Comparison of ENCODE assay signal across 1 cellular context in the genomic region with DNA sequence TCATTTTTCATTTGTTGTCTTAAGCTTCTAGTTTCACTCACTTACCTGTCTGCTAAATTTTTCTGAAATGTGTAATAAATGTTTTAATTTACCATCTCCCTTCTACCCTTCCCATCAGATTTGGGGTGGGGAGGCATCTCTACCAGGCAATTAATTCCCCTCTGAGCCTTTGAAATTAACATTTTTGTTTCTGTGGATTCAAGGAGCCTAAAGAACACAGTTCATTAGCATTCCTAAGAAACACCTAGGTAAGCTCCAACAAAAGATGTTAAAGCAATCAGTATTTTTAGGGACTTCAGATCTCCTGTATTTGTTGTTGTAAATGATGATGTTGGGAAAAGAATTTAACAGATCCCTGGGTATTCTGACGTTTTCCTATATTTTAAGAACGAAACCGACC.
TF ChIP-seq lines count a peak whose summit lies in the region.

No MANE protein-coding gene starts in this region.

TF ChIP-seq in WTC11, 78 proteins besides CTCF, POLR2A, EP300 and RAD21 (continued from another document):
- TF ChIP-seq, protein P1, sequence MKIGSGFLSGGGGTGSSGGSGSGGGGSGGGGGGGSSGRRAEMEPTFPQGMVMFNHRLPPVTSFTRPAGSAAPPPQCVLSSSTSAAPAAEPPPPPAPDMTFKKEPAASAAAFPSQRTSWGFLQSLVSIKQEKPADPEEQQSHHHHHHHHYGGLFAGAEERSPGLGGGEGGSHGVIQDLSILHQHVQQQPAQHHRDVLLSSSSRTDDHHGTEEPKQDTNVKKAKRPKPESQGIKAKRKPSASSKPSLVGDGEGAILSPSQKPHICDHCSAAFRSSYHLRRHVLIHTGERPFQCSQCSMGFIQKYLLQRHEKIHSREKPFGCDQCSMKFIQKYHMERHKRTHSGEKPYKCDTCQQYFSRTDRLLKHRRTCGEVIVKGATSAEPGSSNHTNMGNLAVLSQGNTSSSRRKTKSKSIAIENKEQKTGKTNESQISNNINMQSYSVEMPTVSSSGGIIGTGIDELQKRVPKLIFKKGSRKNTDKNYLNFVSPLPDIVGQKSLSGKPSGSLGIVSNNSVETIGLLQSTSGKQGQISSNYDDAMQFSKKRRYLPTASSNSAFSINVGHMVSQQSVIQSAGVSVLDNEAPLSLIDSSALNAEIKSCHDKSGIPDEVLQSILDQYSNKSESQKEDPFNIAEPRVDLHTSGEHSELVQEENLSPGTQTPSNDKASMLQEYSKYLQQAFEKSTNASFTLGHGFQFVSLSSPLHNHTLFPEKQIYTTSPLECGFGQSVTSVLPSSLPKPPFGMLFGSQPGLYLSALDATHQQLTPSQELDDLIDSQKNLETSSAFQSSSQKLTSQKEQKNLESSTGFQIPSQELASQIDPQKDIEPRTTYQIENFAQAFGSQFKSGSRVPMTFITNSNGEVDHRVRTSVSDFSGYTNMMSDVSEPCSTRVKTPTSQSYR (CRISPR knock-in tag; IDR thresholded peaks at IDR 0.05), result no peak
- TF ChIP-seq RELA (CRISPR knock-in tag; IDR thresholded peaks at IDR 0.05; ENCODE audit: borderline replicate concordance), result no peak
- no peak for TF ChIP-seq CREM (CRISPR knock-in tag; IDR thresholded peaks at IDR 0.05)
- TF ChIP-seq RORB (CRISPR knock-in tag; IDR thresholded peaks at IDR 0.05), result no peak
- TF ChIP-seq NR3C1 (CRISPR knock-in tag; conservative IDR thresholded peaks at IDR 0.05; ENCODE audit: low read depth), result no peak
- TF ChIP-seq GTF2I (CRISPR knock-in tag; conservative IDR thresholded peaks at IDR 0.05), result no peak
- TF ChIP-seq ATF1 (CRISPR knock-in tag; IDR thresholded peaks at IDR 0.05), result no peak
- no peak for TF ChIP-seq ETV6 (CRISPR knock-in tag; IDR thresholded peaks at IDR 0.05)
- TF ChIP-seq, protein P2, sequence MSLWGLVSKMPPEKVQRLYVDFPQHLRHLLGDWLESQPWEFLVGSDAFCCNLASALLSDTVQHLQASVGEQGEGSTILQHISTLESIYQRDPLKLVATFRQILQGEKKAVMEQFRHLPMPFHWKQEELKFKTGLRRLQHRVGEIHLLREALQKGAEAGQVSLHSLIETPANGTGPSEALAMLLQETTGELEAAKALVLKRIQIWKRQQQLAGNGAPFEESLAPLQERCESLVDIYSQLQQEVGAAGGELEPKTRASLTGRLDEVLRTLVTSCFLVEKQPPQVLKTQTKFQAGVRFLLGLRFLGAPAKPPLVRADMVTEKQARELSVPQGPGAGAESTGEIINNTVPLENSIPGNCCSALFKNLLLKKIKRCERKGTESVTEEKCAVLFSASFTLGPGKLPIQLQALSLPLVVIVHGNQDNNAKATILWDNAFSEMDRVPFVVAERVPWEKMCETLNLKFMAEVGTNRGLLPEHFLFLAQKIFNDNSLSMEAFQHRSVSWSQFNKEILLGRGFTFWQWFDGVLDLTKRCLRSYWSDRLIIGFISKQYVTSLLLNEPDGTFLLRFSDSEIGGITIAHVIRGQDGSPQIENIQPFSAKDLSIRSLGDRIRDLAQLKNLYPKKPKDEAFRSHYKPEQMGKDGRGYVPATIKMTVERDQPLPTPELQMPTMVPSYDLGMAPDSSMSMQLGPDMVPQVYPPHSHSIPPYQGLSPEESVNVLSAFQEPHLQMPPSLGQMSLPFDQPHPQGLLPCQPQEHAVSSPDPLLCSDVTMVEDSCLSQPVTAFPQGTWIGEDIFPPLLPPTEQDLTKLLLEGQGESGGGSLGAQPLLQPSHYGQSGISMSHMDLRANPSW (CRISPR knock-in tag; conservative IDR thresholded peaks at IDR 0.05; ENCODE audit: low read depth), result no peak
- TF ChIP-seq, protein P3, sequence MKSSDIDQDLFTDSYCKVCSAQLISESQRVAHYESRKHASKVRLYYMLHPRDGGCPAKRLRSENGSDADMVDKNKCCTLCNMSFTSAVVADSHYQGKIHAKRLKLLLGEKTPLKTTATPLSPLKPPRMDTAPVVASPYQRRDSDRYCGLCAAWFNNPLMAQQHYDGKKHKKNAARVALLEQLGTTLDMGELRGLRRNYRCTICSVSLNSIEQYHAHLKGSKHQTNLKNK (CRISPR knock-in tag; IDR thresholded peaks at IDR 0.05), result no peak
- no peak for TF ChIP-seq IRF2 (CRISPR knock-in tag; IDR thresholded peaks at IDR 0.05; ENCODE audit: borderline replicate concordance, low read depth)
- TF ChIP-seq ZNF416 (CRISPR knock-in tag; IDR thresholded peaks at IDR 0.05), result no peak
- no peak for TF ChIP-seq ZNF138 (CRISPR knock-in tag; conservative IDR thresholded peaks at IDR 0.05)
TF ChIP-seq in WTC11: peak in this region for 0.
